1 cellular context compared by ENCODE assay signal in the genomic region with DNA sequence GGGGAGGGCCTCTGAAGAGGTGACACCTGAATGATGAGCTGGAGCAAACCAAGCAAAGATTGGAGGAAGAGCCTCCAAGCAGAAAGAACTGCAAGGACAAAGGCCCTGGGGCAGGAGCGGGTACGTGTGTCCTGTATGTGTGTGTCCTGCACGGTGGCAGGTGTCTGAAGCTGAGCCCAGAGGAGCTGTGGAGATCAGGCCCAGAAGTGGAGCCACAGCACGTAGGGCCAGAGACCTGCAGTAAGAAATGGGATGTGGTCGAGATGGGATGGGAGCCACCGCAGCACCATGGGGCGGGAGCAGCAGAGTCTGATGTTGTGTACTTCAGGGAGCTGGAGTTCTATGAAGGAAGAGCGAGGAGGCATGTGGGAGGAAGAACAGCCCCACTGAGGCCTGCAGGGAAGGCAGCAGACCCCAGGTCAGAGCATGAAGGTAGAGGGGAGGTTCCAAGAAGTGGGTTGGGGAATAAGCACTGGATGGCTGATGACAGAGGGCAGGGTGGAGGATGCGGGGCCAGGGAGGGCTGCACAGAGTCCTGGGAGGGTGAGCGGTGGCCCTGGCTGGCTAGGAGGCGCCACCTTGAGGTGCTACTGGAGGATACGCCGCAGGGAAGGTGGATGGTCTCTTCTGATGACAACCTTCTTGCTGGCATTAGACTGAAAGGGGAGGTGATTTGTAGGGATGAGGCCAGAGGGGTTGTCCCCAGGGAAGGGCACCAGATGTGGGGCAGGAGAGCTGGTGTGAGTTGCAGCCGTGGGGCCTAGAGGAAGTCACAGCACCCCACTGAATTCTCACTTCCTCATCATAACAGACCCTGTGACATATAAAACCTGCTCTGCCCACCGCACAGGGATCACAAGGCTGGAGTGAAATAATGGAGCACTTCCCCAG.
TF ChIP-seq lines count a peak whose summit lies in the region.

No MANE protein-coding gene starts in this region.

TF ChIP-seq in HepG2, 621 proteins besides CTCF, POLR2A, EP300 and RAD21 (continued from another document and continues in another):
- TF ChIP-seq ZNF318 (CRISPR knock-in tag; IDR thresholded peaks at IDR 0.05) (no peak), ZNF382 (CRISPR knock-in tag; IDR thresholded peaks at IDR 0.05; ENCODE audit: borderline replicate concordance) (no peak), ZNF383 (CRISPR knock-in tag; IDR thresholded peaks at IDR 0.05; ENCODE audit: borderline replicate concordance) (no peak), RORA (CRISPR knock-in tag; IDR thresholded peaks at IDR 0.05) (no peak), KMT2B (CRISPR knock-in tag; IDR thresholded peaks at IDR 0.05) (no peak), HMGA1 (CRISPR knock-in tag; conservative IDR thresholded peaks at IDR 0.05) (no peak), ZNF547 (CRISPR knock-in tag; IDR thresholded peaks at IDR 0.05) (peak; percentile 63), SIN3B (IDR thresholded peaks at IDR 0.05; ENCODE audit: low read length) (no peak), EED (CRISPR knock-in tag; IDR thresholded peaks at IDR 0.05) (peak; percentile 28; the same call in 1 of the 2 replicates), THYN1 (CRISPR knock-in tag; IDR thresholded peaks at IDR 0.05; ENCODE audit: borderline replicate concordance, low read depth) (no peak), MTERF4 (CRISPR knock-in tag; IDR thresholded peaks at IDR 0.05) (no peak), PHF8 (CRISPR knock-in tag; IDR thresholded peaks at IDR 0.05) (no peak), SP4 (CRISPR knock-in tag; IDR thresholded peaks at IDR 0.05) (no peak), ZNF34 (CRISPR knock-in tag; IDR thresholded peaks at IDR 0.05; ENCODE audit: borderline replicate concordance) (no peak), AGO2 (optimal IDR thresholded peaks at IDR 0.05; ENCODE audit: low read depth, low read length) (no peak), ZFP37 (CRISPR knock-in tag; IDR thresholded peaks at IDR 0.05; ENCODE audit: borderline replicate concordance) (no peak), ZNF263 (CRISPR knock-in tag; IDR thresholded peaks at IDR 0.05) (no peak; the same call in none of the 2 replicates), HNF4G (IDR thresholded peaks at IDR 0.05; ENCODE audit: borderline replicate concordance, low read depth, low read length) (no peak), HNF4G (CRISPR knock-in tag; IDR thresholded peaks at IDR 0.05; ENCODE audit: borderline replicate concordance, low read depth) (no peak), DMAP1 (CRISPR knock-in tag; IDR thresholded peaks at IDR 0.05) (no peak), ARID2 (CRISPR knock-in tag; IDR thresholded peaks at IDR 0.05; ENCODE audit: borderline replicate concordance) (no peak), ZNF292 (CRISPR knock-in tag; IDR thresholded peaks at IDR 0.05; ENCODE audit: borderline replicate concordance, low read depth) (no peak), CEBPG (CRISPR knock-in tag; IDR thresholded peaks at IDR 0.05) (no peak), ZFP41 (CRISPR knock-in tag; IDR thresholded peaks at IDR 0.05; ENCODE audit: borderline replicate concordance) (no peak), PAF1 (CRISPR knock-in tag; IDR thresholded peaks at IDR 0.05) (no peak), ZNF350 (CRISPR knock-in tag; IDR thresholded peaks at IDR 0.05; ENCODE audit: borderline replicate concordance, low read depth) (peak; percentile 67; the same call in 1 of the 2 replicates), MED1 (CRISPR knock-in tag; IDR thresholded peaks at IDR 0.05) (no peak), HNF4A (CRISPR knock-in tag; IDR thresholded peaks at IDR 0.05) (no peak), ZNF205 (CRISPR knock-in tag; IDR thresholded peaks at IDR 0.05) (0 out of 2 replicates have a peak, but pooled peaks have one; percentile 27), ZNF24 (IDR thresholded peaks at IDR 0.05) (no peak), STAG1 (CRISPR knock-in tag; IDR thresholded peaks at IDR 0.05) (peak; percentile 93), SKI (IDR thresholded peaks at IDR 0.05; ENCODE audit: partially characterized antibody) (no peak), AHDC1 (CRISPR knock-in tag; IDR thresholded peaks at IDR 0.05; ENCODE audit: borderline replicate concordance) (no peak), NFIC (IDR thresholded peaks at IDR 0.05; ENCODE audit: low read length) (no peak), ZNF589 (CRISPR knock-in tag; conservative IDR thresholded peaks at IDR 0.05) (no peak), FOXJ3 (CRISPR knock-in tag; IDR thresholded peaks at IDR 0.05; ENCODE audit: borderline replicate concordance) (no peak), ATF4 (CRISPR knock-in tag; IDR thresholded peaks at IDR 0.05) (no peak), ZNF766 (CRISPR knock-in tag; IDR thresholded peaks at IDR 0.05; ENCODE audit: borderline replicate concordance) (no peak)
- TF ChIP-seq, protein P1, sequence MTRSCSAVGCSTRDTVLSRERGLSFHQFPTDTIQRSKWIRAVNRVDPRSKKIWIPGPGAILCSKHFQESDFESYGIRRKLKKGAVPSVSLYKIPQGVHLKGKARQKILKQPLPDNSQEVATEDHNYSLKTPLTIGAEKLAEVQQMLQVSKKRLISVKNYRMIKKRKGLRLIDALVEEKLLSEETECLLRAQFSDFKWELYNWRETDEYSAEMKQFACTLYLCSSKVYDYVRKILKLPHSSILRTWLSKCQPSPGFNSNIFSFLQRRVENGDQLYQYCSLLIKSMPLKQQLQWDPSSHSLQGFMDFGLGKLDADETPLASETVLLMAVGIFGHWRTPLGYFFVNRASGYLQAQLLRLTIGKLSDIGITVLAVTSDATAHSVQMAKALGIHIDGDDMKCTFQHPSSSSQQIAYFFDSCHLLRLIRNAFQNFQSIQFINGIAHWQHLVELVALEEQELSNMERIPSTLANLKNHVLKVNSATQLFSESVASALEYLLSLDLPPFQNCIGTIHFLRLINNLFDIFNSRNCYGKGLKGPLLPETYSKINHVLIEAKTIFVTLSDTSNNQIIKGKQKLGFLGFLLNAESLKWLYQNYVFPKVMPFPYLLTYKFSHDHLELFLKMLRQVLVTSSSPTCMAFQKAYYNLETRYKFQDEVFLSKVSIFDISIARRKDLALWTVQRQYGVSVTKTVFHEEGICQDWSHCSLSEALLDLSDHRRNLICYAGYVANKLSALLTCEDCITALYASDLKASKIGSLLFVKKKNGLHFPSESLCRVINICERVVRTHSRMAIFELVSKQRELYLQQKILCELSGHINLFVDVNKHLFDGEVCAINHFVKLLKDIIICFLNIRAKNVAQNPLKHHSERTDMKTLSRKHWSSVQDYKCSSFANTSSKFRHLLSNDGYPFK (CRISPR knock-in tag; IDR thresholded peaks at IDR 0.05; ENCODE audit: borderline replicate concordance) = peak; percentile 70; the same call in 1 of the 2 replicates
- TF ChIP-seq, protein P2, sequence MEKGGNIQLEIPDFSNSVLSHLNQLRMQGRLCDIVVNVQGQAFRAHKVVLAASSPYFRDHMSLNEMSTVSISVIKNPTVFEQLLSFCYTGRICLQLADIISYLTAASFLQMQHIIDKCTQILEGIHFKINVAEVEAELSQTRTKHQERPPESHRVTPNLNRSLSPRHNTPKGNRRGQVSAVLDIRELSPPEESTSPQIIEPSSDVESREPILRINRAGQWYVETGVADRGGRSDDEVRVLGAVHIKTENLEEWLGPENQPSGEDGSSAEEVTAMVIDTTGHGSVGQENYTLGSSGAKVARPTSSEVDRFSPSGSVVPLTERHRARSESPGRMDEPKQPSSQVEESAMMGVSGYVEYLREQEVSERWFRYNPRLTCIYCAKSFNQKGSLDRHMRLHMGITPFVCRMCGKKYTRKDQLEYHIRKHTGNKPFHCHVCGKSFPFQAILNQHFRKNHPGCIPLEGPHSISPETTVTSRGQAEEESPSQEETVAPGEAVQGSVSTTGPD (CRISPR knock-in tag; IDR thresholded peaks at IDR 0.05) = no peak
